ENCODE assay signal across 9 cellular contexts in the genomic region with DNA sequence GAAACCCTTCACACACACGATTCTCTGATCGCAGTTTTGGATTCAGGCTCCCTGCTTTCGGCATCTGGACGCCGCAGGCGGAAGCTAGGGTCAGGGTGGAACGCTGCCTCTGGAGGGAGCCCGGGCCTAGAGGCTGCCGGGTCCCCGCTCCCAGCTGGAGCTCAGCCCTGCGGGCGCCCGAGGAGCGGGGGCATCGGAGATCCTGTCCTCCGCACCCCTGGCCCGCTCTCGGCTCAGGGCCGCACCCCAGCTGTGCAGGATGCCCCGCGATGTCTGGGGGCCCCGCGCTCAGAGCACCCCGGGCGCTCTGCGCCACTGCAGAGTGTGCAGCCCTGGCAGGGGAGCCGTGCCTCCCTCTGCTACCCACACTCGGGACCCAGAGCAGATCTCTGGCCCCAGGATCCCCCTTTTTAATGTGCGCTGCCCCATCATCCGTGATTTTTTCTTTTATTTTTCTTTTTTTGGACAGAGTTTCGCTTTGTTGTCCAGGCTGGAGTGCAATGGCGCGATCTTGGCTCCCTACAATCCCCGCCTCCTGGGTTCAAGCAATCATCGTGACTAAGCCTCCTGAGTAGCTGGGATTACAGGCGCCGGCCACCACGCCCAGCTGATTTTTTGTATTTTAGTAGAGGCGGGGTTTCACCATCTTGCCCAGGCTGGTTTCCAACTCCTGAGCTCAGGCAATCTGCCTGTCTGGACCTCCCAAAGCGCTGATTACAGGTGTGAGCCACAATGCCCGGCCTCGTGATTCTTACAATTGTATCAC. TPM values are rescaled to one million over a fixed set of nuclear protein-coding genes. Genes with fewer than 3 reads are reported as not detected.
DNase-seq lines count a peak whose midpoint lies in the region; ATAC-seq, FAIRE-seq and TF ChIP-seq lines count a peak whose summit lies in the region.
"Had no signal": no experiment of that assay in that cellular context is flagged by ENCODE, and none has a peak within 500 bp of the region (broad histone marks: within the 10 kb centered on the region; RNA-seq: fewer than 3 reads in every experiment).

No MANE protein-coding gene starts in this region.

- 50 to 53% methylated on average over 37 to 42 of the region's 42 CpGs for WGBS in GM23248 (ENCODE audit: low coverage in 1 of 2, low lambda C conversion rate in 2 of 2, missing lambda C conversion rate in 2 of 2), 2 experiments
- 18 to 36% (median 28%) methylated on average over 39 to 42 of the region's 42 CpGs for WGBS in small intestine, 3 donors

- in situ Hi-C loops in GM23248 (cut with MboI) (no loop called here), gastrocnemius medialis (cut with MboI; ENCODE audit: low sequenced_read_pairs in 4 of 4) (no loop called here)

- no peak overlapping the region for H3K9ac ChIP-seq in GM23248

- H3K36me3 ChIP-seq in GM23248 (ENCODE audit: low read depth) (no peaks in the 10 kb centered on the region), PC-9 (ENCODE audit: low read depth) (no peaks in the 10 kb centered on the region), small intestine (ENCODE audit: control insufficient read depth in 2 of 2, insufficient read depth in 2 of 2, low read length in 2 of 2) (no peaks in the 10 kb centered on the region), gastrocnemius medialis (no peaks in the 10 kb centered on the region)

- no peak overlapping the region for H3K4me2 ChIP-seq in GM23248 (ENCODE audit: unreplicated experiment)
- peak overlapping the region; percentile 91 for H3K4me2 ChIP-seq in PC-9

- DNase-seq in GM23248 (peak; percentile 6), PC-9 (peak; percentile 61 to 67), foreskin fibroblast (peak in 1 of 2 donors; percentile 53), small intestine (peak; percentile 31), gastrocnemius medialis (no peak), nucleus accumbens (lab: John Stamatoyannopoulos, UW) (no peak)
- DNase-seq in activated CD4-positive, alpha-beta T cell treated with anti-CD3 and anti-CD28 coated beads for 4 hours, result no peak

- H3K27ac ChIP-seq in GM23248, result no peak overlapping the region
- H3K27ac ChIP-seq in PC-9, result no peak overlapping the region
- H3K27ac ChIP-seq in small intestine (ENCODE audit: low read depth in 1 of 2, low read length in 1 of 2), result no peak overlapping the region
- H3K27ac ChIP-seq in gastrocnemius medialis, result no peak overlapping the region

- H3K4me3 ChIP-seq in GM23248 (no peak overlapping the region), PC-9 (peak overlapping the region; percentile 63), foreskin fibroblast (ENCODE audit: low read depth in 1 of 2, low read length in 2 of 2) (peak overlapping the region; percentile 30 to 43), small intestine (ENCODE audit: low read depth in 1 of 2, low read length in 2 of 2) (peak overlapping the region in 1 of 2 donors; percentile 31), gastrocnemius medialis (peak overlapping the region in 1 of 4 donors; percentile 10)

- TF ChIP-seq POLR2A in gastrocnemius medialis (IDR thresholded peaks at IDR 0.05), result no peak

- H3F3A ChIP-seq in GM23248 (ENCODE audit: insufficient read depth), result no peaks in the 10 kb centered on the region
- no peaks in the 10 kb centered on the region for H3F3A ChIP-seq in PC-9 (ENCODE audit: insufficient read depth, low read depth)

- CTCF ChIA-PET in PC-9 (lab: Charles Lee), result interaction anchor here (0.6 to 1.1 kb wide), 4 partner anchors 10 to 1689 kb away, joined by 3 to 4 read pairs (median 3); partner anchors contain the start of gene SMPD4

- H3K4me1 ChIP-seq in GM23248 (ENCODE audit: insufficient read depth), result no peaks in the 10 kb centered on the region
- 0 out of 2 replicates have a peak, but pooled peaks cover 4% of the 10 kb centered on the region for H3K4me1 ChIP-seq in PC-9 (replicated peaks; ENCODE audit: insufficient read depth)
- H3K4me1 ChIP-seq in small intestine (ENCODE audit: control insufficient read depth in 2 of 2, insufficient read depth in 1 of 2, low read depth in 1 of 2, low read length in 1 of 2), result no peaks in the 10 kb centered on the region
- H3K4me1 ChIP-seq in gastrocnemius medialis, result no peaks in the 10 kb centered on the region

- no peak for FAIRE-seq in small intestine (lab: Jason Lieb, UNC)

- no peak for ATAC-seq in HG03039 (IDR thresholded peaks at IDR 0.05; ENCODE audit: unreplicated experiment)
- no peak for ATAC-seq in gastrocnemius medialis

- no peak overlapping the region for H2AFZ ChIP-seq in GM23248
- peak overlapping the region; percentile 84 for H2AFZ ChIP-seq in PC-9

- no peaks in the 10 kb centered on the region for H3K9me2 ChIP-seq in GM23248 (ENCODE audit: insufficient read depth)
- H3K9me2 ChIP-seq in PC-9 (ENCODE audit: insufficient read depth), result no peaks in the 10 kb centered on the region

- TSS peak; percentile 85 for BruUV-seq in PC-9 (replicated peaks; lab: Mats Ljungman, UMichigan)

- H3K27me3 ChIP-seq in GM23248 (replicated peaks; ENCODE audit: insufficient read depth) (peaks cover 48% of the 10 kb centered on the region), PC-9 (ENCODE audit: insufficient read depth, low read depth) (peaks cover 1% of the 10 kb centered on the region; the same call in 1 of the 2 replicates), small intestine (ENCODE audit: control insufficient read depth in 2 of 2, insufficient read depth in 2 of 2, low read length in 2 of 2) (peaks cover 4 to 13% of the 10 kb centered on the region in 2 donors), gastrocnemius medialis (peaks cover 18 to 23% (median 20%) of the 10 kb centered on the region in 3 donors)

- no peaks in the 10 kb centered on the region for H4K20me1 ChIP-seq in GM23248 (ENCODE audit: insufficient read depth)
- H4K20me1 ChIP-seq in PC-9 (ENCODE audit: insufficient read depth), result no peaks in the 10 kb centered on the region

- no peaks in the 10 kb centered on the region for H3K9me3 ChIP-seq in GM23248 (ENCODE audit: low read depth)
- no peaks in the 10 kb centered on the region for H3K9me3 ChIP-seq in PC-9 (ENCODE audit: insufficient read depth, low read depth)
- H3K9me3 ChIP-seq in small intestine (ENCODE audit: control insufficient read depth, low read depth), result no peaks in the 10 kb centered on the region
- no peaks in the 10 kb centered on the region for H3K9me3 ChIP-seq in gastrocnemius medialis

- TF ChIP-seq CTCF in PC-9 (conservative IDR thresholded peaks at IDR 0.05), result no peak
- no peak for TF ChIP-seq CTCF in foreskin fibroblast (IDR thresholded peaks at IDR 0.05; ENCODE audit: low read depth, low read length)
- no peak for TF ChIP-seq CTCF in gastrocnemius medialis (IDR thresholded peaks at IDR 0.05 in 4 of 5, conservative IDR thresholded peaks at IDR 0.05 in 1 of 5)

- intact Hi-C loops in PC-9 (cut with micrococcal nuclease; ENCODE audit: unreplicated experiment) (loop anchor here (2.0 kb wide), 1 partner anchor 84 kb away; no protein-coding TSS in a partner anchor), gastrocnemius medialis (cut with DNase I; ENCODE audit: low total_unique reads) (no loop called here)

- POLR2A ChIA-PET in PC-9 (lab: Charles Lee; ENCODE audit: unreplicated experiment), result interaction anchor here (0.7 kb wide), 2 partner anchors 66 to 94 kb away, joined by 3 to 6 read pairs; no protein-coding TSS in a partner anchor

- no peaks in the 10 kb centered on the region for H3K79me2 ChIP-seq in GM23248 (ENCODE audit: insufficient read depth)
- no peaks in the 10 kb centered on the region for H3K79me2 ChIP-seq in PC-9 (ENCODE audit: low read depth)

RNA-seq across cellular contexts. Expression of gene TUBA3E, which starts 54.8 kb away (rescaled TPM):
- total RNA-seq in GM23248 (2014; rRNA removed; shearing (Covaris generic)), result not detected in 2 replicates
- polyA plus RNA-seq in GM23248 (2016; fragmentation: Nextera tagmentation; extraction: Ambion mirVana) (not detected in 2 replicates), small intestine (1 to 10 TPM in 1 of 3 donors, not detected in 2; 2.4 TPM)
- total RNA-seq in PC-9 (2021) (not detected in 2 replicates), gastrocnemius medialis (not detected)
- total RNA-seq: neural crest cell had no signal

Comparison
In these comparisons a context has a peak if more than half of its experiments do, and no peak if none do; other contexts are left out.
1. DNase-seq: peak in GM23248 (single experiment), PC-9 (2 of 2) and small intestine (single experiment); none in gastrocnemius medialis (0 of 2), activated CD4-positive, alpha-beta T cell treated with anti-CD3 and anti-CD28 coated beads for 4 hours (0 of 2) and nucleus accumbens (0 of 56).